ENCODE assay signal across 21 cellular contexts in the genomic region with DNA sequence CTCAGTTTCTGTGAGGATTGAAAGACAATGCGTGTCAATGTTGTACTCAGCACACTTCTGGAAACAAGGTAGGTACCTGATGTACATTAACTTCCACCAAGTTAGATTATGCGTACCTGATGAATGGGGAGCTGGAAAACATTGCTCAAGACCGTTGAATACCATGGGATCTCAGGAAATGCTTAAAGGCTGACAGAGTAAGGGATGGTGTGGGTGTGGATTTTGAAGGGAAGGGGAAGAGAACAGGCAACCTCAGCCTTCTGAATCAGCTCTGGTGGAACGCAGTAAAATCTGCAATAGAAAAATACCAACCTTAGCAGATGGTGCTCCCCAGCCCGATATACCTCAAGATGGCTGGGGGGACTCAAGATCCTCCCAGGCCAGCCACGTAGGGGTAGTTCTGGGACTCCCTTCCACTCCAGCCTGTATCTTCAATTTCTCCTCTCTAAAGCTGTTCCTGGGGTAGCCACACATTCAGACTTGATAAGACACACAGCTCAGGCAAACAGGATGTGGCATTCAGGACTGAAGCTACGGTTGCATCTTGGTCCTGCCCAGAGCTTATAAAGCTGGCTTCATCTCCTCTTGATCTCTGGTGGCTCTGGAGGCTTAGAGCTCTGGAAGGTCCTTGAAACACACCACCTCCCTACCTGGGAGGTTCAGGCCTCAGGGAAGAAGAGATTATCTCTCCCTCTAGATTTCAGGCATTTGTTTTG.
DNase-seq lines count a peak whose midpoint lies in the region; ATAC-seq, FAIRE-seq and TF ChIP-seq lines count a peak whose summit lies in the region.
"Had no signal": no experiment of that assay in that cellular context is flagged by ENCODE, and none has a peak within 500 bp of the region (broad histone marks: within the 10 kb centered on the region; RNA-seq: fewer than 3 reads in every experiment).

No MANE protein-coding gene starts in this region.

- no peak for FAIRE-seq in GM12892 (lab: Jason Lieb, UNC)
- FAIRE-seq: HepG2 had no signal

- no peak overlapping the region for H3K4me2 ChIP-seq in GM23338
- H3K4me2 ChIP-seq: hepatocyte had no signal

- no peaks in the 10 kb centered on the region for H3F3A ChIP-seq in GM23338 (replicated peaks; ENCODE audit: low read depth)

- H3K9me3 Mint-ChIP-seq in GM23338 = no peaks in the 10 kb centered on the region
- H3K9me3 Mint-ChIP-seq: activated T-cell treated with anti-CD3 and anti-CD28 coated beads, Interleukin-2, amount 50 U/mL, for 24 hours had no signal

- H3K9me3 ChIP-seq in RWPE2 (ENCODE audit: severe bottlenecking) = no peaks in the 10 kb centered on the region
- H3K9me3 ChIP-seq: sigmoid colon had no signal

- H3K9me2 ChIP-seq in GM23338 (ENCODE audit: insufficient read depth) = peaks cover 9% of the 10 kb centered on the region; the same call in 1 of the 2 replicates

- H3K36me3 ChIP-seq in GM23338 (ENCODE audit: insufficient read depth) (no peaks in the 10 kb centered on the region), RWPE2 (ENCODE audit: low read depth) (no peaks in the 10 kb centered on the region)
- H3K36me3 ChIP-seq: sigmoid colon had no signal

- H3K4me1 ChIP-seq in GM23338 (ENCODE audit: insufficient read depth) (peaks cover 12% of the 10 kb centered on the region), RWPE2 (ENCODE audit: insufficient read depth, poor library complexity, severe bottlenecking) (peaks cover 14% of the 10 kb centered on the region), foreskin keratinocyte (no peaks in the 10 kb centered on the region)
- H3K4me1 ChIP-seq: sigmoid colon had no signal

- H3K4me1 Mint-ChIP-seq in GM23338 = peaks cover 17% of the 10 kb centered on the region
- H3K4me1 Mint-ChIP-seq: CD14-positive monocyte had no signal

- no peak overlapping the region; the same call in 2 of the 3 replicates for H3K4me3 Mint-ChIP-seq in GM23338
- H3K4me3 Mint-ChIP-seq: activated T-cell treated with anti-CD3 and anti-CD28 coated beads, Interleukin-2, amount 50 U/mL, for 24 hours; CD14-positive monocyte had no signal

- ATAC-seq in GM23338 = no peak
- peak; percentile 98 for ATAC-seq in RWPE2 (ENCODE audit: low read depth)
- peak; percentile 29 for ATAC-seq in foreskin keratinocyte
- no peak for ATAC-seq in GM19328 (IDR thresholded peaks at IDR 0.05; ENCODE audit: unreplicated experiment)
- ATAC-seq: HepG2, left ventricle myocardium superior had no signal

- H3K27ac ChIP-seq in GM23338 (ENCODE audit: low read depth) (no peak overlapping the region), RWPE2 (ENCODE audit: poor library complexity, severe bottlenecking) (peak overlapping the region; percentile 76), foreskin keratinocyte (no peak overlapping the region)
- H3K27ac ChIP-seq: hepatocyte, sigmoid colon had no signal

- H3K36me3 Mint-ChIP-seq in GM23338 (ENCODE audit: low read depth) = no peaks in the 10 kb centered on the region; the same call in 2 of the 3 replicates
- H3K36me3 Mint-ChIP-seq: CD14-positive monocyte had no signal

- H4K20me1 ChIP-seq in GM23338 (replicated peaks; ENCODE audit: insufficient read depth) = no peaks in the 10 kb centered on the region

- no peaks in the 10 kb centered on the region for H3K79me2 ChIP-seq in GM23338 (replicated peaks; ENCODE audit: insufficient read depth)
- H3K79me2 ChIP-seq: hepatocyte had no signal

- no peak for TF ChIP-seq POLR2A in GM12892 (IDR thresholded peaks at IDR 0.05; ENCODE audit: low read depth, low read length)

- peaks cover 5% of the 10 kb centered on the region for H3K27me3 Mint-ChIP-seq in GM23338 (ENCODE audit: insufficient read depth, low read depth, poor library complexity)

- no peak overlapping the region for H3K4me3 ChIP-seq in GM23338
- H3K4me3 ChIP-seq in RWPE2 (ENCODE audit: severe bottlenecking) = no peak overlapping the region
- H3K4me3 ChIP-seq: hepatocyte, sigmoid colon had no signal

- no peak overlapping the region for H3K27ac Mint-ChIP-seq in GM23338
- H3K27ac Mint-ChIP-seq: activated T-cell treated with anti-CD3 and anti-CD28 coated beads, Interleukin-2, amount 50 U/mL, for 24 hours had no signal

- DNase-seq in CMK (ENCODE audit: low read depth) = peak; percentile 46
- DNase-seq in GM23338 (ENCODE audit: low spot score) = no peak
- DNase-seq in RWPE2 (ENCODE audit: low spot score) = no peak
- peak; percentile 25 to 79 for DNase-seq in foreskin keratinocyte
- no peak for DNase-seq in NCI-H82 (lab: John Stamatoyannopoulos, UW)
- DNase-seq in GM12892 (ENCODE audit: insufficient read length) = no peak
- DNase-seq: activated CD4-positive, CD25-positive, alpha-beta regulatory T cell; activated CD8-positive, alpha-beta memory T cell treated with anti-CD3 and anti-CD28 coated beads for 24 hours; activated naive CD4-positive, alpha-beta T cell treated with Interleukin-2 at 50 U/mL for 16 hours; activated T-cell treated with anti-CD3 and anti-CD28 coated beads, Interleukin-2, amount 50 U/mL, for 24 hours; aorta; GDM1; left ventricle myocardium superior; NCI-H1417; NK-92 treated with Interleukin-12 subunit alpha and Interleukin-12 subunit beta, amount 100 ng/mL, for 24 hours; posterior cingulate gyrus; sigmoid colon had no signal

- TF ChIP-seq CTCF in GM23338 (conservative IDR thresholded peaks at IDR 0.05; ENCODE audit: low read depth in 2 of 2) = no peak
- TF ChIP-seq CTCF in RWPE2 (IDR thresholded peaks at IDR 0.05; ENCODE audit: poor library complexity, severe bottlenecking) = no peak
- no peak for TF ChIP-seq CTCF in foreskin keratinocyte (conservative IDR thresholded peaks at IDR 0.05)

- H3K27me3 ChIP-seq in GM23338 (ENCODE audit: insufficient read depth) (no peaks in the 10 kb centered on the region), RWPE2 (ENCODE audit: insufficient read depth, poor library complexity, severe bottlenecking) (no peaks in the 10 kb centered on the region), foreskin keratinocyte (no peaks in the 10 kb centered on the region)
- H3K27me3 ChIP-seq: hepatocyte, sigmoid colon had no signal

- H2AFZ ChIP-seq in GM23338 = peak overlapping the region; percentile 11; the same call in 1 of the 2 replicates
- H2AFZ ChIP-seq: hepatocyte had no signal

TF ChIP-seq in GM23338, 12 proteins besides CTCF, POLR2A, EP300 and RAD21:
- TF ChIP-seq NANOG (IDR thresholded peaks at IDR 0.05; ENCODE audit: borderline replicate concordance) = no peak
- TF ChIP-seq STAT1 (IDR thresholded peaks at IDR 0.05; ENCODE audit: unreplicated experiment) = no peak
- no peak for TF ChIP-seq CREB1 (CRISPR knock-in tag; IDR thresholded peaks at IDR 0.05; ENCODE audit: low read depth)
- TF ChIP-seq, protein P1, sequence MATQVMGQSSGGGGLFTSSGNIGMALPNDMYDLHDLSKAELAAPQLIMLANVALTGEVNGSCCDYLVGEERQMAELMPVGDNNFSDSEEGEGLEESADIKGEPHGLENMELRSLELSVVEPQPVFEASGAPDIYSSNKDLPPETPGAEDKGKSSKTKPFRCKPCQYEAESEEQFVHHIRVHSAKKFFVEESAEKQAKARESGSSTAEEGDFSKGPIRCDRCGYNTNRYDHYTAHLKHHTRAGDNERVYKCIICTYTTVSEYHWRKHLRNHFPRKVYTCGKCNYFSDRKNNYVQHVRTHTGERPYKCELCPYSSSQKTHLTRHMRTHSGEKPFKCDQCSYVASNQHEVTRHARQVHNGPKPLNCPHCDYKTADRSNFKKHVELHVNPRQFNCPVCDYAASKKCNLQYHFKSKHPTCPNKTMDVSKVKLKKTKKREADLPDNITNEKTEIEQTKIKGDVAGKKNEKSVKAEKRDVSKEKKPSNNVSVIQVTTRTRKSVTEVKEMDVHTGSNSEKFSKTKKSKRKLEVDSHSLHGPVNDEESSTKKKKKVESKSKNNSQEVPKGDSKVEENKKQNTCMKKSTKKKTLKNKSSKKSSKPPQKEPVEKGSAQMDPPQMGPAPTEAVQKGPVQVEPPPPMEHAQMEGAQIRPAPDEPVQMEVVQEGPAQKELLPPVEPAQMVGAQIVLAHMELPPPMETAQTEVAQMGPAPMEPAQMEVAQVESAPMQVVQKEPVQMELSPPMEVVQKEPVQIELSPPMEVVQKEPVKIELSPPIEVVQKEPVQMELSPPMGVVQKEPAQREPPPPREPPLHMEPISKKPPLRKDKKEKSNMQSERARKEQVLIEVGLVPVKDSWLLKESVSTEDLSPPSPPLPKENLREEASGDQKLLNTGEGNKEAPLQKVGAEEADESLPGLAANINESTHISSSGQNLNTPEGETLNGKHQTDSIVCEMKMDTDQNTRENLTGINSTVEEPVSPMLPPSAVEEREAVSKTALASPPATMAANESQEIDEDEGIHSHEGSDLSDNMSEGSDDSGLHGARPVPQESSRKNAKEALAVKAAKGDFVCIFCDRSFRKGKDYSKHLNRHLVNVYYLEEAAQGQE (IDR thresholded peaks at IDR 0.05; ENCODE audit: unreplicated experiment) = no peak
- no peak for TF ChIP-seq ZNF331 (CRISPR knock-in tag; IDR thresholded peaks at IDR 0.05; ENCODE audit: low read depth)
- TF ChIP-seq EZH2 (IDR thresholded peaks at IDR 0.05; ENCODE audit: low read depth, unreplicated experiment) = no peak
- TF ChIP-seq EZH2phosphoT487 (IDR thresholded peaks at IDR 0.05; ENCODE audit: unreplicated experiment) = no peak
- no peak for TF ChIP-seq JUNB (IDR thresholded peaks at IDR 0.05; ENCODE audit: unreplicated experiment)
- TF ChIP-seq, protein P2, sequence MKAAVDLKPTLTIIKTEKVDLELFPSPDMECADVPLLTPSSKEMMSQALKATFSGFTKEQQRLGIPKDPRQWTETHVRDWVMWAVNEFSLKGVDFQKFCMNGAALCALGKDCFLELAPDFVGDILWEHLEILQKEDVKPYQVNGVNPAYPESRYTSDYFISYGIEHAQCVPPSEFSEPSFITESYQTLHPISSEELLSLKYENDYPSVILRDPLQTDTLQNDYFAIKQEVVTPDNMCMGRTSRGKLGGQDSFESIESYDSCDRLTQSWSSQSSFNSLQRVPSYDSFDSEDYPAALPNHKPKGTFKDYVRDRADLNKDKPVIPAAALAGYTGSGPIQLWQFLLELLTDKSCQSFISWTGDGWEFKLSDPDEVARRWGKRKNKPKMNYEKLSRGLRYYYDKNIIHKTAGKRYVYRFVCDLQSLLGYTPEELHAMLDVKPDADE (IDR thresholded peaks at IDR 0.05) = no peak

Comparison
In these comparisons a context has a peak if more than half of its experiments do, and no peak if none do; other contexts are left out.
1. DNase-seq: peak in CMK (single experiment) and foreskin keratinocyte (2 of 2); none in GM23338 (single experiment), RWPE2 (single experiment), NCI-H82 (single experiment) and GM12892 (single experiment).
2. ATAC-seq: peak in RWPE2 (single experiment) and foreskin keratinocyte (single experiment); none in GM23338 (single experiment) and GM19328 (single experiment).